4 cellular contexts compared by ENCODE assay signal in genomic region chr3:50734985-50735384, GRCh38.
"Had no signal": no experiment of that assay in that cellular context is flagged by ENCODE, and none has a peak within 500 bp of the region (broad histone marks: within the 10 kb centered on the region; RNA-seq: fewer than 3 reads in every experiment).

No MANE protein-coding gene starts in this region.

- ATAC-seq: HepG2, K562 had no signal

- H3K27ac ChIP-seq: HL-60, KMS-11 had no signal

- H3K4me3 ChIP-seq: K562 had no signal
